ENCODE assay signal across 1 cellular context in genomic region chr2:58046585-58047372, GRCh38.
TF ChIP-seq lines count a peak whose summit lies in the region.

Gene VRK2 (plus strand): TSS chr2:58046806. CDS start chr2:58048832, 2,026 bp downstream.

TF ChIP-seq in HepG2, 621 proteins besides CTCF, POLR2A, EP300 and RAD21 (continued from another document and continues in another):
- TF ChIP-seq, protein P1, sequence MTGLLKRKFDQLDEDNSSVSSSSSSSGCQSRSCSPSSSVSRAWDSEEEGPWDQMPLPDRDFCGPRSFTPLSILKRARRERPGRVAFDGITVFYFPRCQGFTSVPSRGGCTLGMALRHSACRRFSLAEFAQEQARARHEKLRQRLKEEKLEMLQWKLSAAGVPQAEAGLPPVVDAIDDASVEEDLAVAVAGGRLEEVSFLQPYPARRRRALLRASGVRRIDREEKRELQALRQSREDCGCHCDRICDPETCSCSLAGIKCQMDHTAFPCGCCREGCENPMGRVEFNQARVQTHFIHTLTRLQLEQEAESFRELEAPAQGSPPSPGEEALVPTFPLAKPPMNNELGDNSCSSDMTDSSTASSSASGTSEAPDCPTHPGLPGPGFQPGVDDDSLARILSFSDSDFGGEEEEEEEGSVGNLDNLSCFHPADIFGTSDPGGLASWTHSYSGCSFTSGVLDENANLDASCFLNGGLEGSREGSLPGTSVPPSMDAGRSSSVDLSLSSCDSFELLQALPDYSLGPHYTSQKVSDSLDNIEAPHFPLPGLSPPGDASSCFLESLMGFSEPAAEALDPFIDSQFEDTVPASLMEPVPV (CRISPR knock-in tag; IDR thresholded peaks at IDR 0.05) = peak; percentile 90
- TF ChIP-seq NCOA5 (CRISPR knock-in tag; IDR thresholded peaks at IDR 0.05) (no peak), SP140L (CRISPR knock-in tag; IDR thresholded peaks at IDR 0.05; ENCODE audit: borderline replicate concordance) (peak; percentile 77; the same call in 1 of the 2 replicates), MXI1 (IDR thresholded peaks at IDR 0.05; ENCODE audit: borderline replicate concordance, low read depth, low read length) (peak; percentile 20; the same call in 1 of the 3 replicates), ZNF124 (CRISPR knock-in tag; IDR thresholded peaks at IDR 0.05) (peak; percentile 88), NRL (CRISPR knock-in tag; IDR thresholded peaks at IDR 0.05; ENCODE audit: borderline replicate concordance) (peak; percentile 97), ZMYM2 (CRISPR knock-in tag; IDR thresholded peaks at IDR 0.05) (peak; percentile 51; the same call in 1 of the 2 replicates), RNF2 (conservative IDR thresholded peaks at IDR 0.05; ENCODE audit: low read depth) (peak; percentile 96), SETDB1 (CRISPR knock-in tag; IDR thresholded peaks at IDR 0.05; ENCODE audit: borderline replicate concordance) (peak; percentile 94), AHR (CRISPR knock-in tag; IDR thresholded peaks at IDR 0.05) (peak; percentile 85; the same call in 1 of the 2 replicates), ZNF251 (CRISPR knock-in tag; IDR thresholded peaks at IDR 0.05) (no peak), HOXA7 (CRISPR knock-in tag; IDR thresholded peaks at IDR 0.05) (no peak), DMAP1 (CRISPR knock-in tag; IDR thresholded peaks at IDR 0.05) (peak; percentile 84; the same call in 1 of the 2 replicates), ZNF432 (CRISPR knock-in tag; IDR thresholded peaks at IDR 0.05; ENCODE audit: borderline replicate concordance) (peak; percentile 91; the same call in 1 of the 2 replicates), RNF219 (CRISPR knock-in tag; IDR thresholded peaks at IDR 0.05) (peak; percentile 22), PHF20 (CRISPR knock-in tag; IDR thresholded peaks at IDR 0.05) (peak; percentile 82), KDM6A (CRISPR knock-in tag; IDR thresholded peaks at IDR 0.05; ENCODE audit: low read depth) (no peak; the same call in 1 of the 2 replicates), CEBPB (IDR thresholded peaks at IDR 0.05; ENCODE audit: borderline replicate concordance, low read depth, low read length) (no peak), ZNF550 (CRISPR knock-in tag; IDR thresholded peaks at IDR 0.05; ENCODE audit: borderline replicate concordance) (0 out of 2 replicates have a peak, but pooled peaks have one; percentile 61), SPEN (CRISPR knock-in tag; IDR thresholded peaks at IDR 0.05; ENCODE audit: low read depth) (peak; percentile 98), FOXP1 (IDR thresholded peaks at IDR 0.05) (no peak), FOXP1 (CRISPR knock-in tag; IDR thresholded peaks at IDR 0.05) (peak; percentile 44; the same call in 1 of the 2 replicates), HHEX (CRISPR knock-in tag; IDR thresholded peaks at IDR 0.05) (no peak), GABPB1 (CRISPR knock-in tag; IDR thresholded peaks at IDR 0.05) (peak; percentile 85), MZF1 (CRISPR knock-in tag; IDR thresholded peaks at IDR 0.05; ENCODE audit: borderline replicate concordance) (peak; percentile 98), HNRNPUL1 (IDR thresholded peaks at IDR 0.05; ENCODE audit: low read depth, low read length) (no peak), MBNL3 (CRISPR knock-in tag; conservative IDR thresholded peaks at IDR 0.05) (no peak), STAG1 (CRISPR knock-in tag; IDR thresholded peaks at IDR 0.05) (peak; percentile 29; the same call in 1 of the 2 replicates), RAD51 (IDR thresholded peaks at IDR 0.05; ENCODE audit: borderline replicate concordance) (no peak), NR2F6 (IDR thresholded peaks at IDR 0.05) (peak; percentile 85), NR2F6 (CRISPR knock-in tag; IDR thresholded peaks at IDR 0.05) (peak; percentile 90), ZNF292 (CRISPR knock-in tag; IDR thresholded peaks at IDR 0.05; ENCODE audit: borderline replicate concordance, low read depth) (no peak; the same call in 1 of the 2 replicates), IRX3 (CRISPR knock-in tag; IDR thresholded peaks at IDR 0.05; ENCODE audit: borderline replicate concordance, low read depth) (peak; percentile 79), NPAS2 (CRISPR knock-in tag; IDR thresholded peaks at IDR 0.05; ENCODE audit: borderline replicate concordance) (no peak), USF2 (IDR thresholded peaks at IDR 0.05; ENCODE audit: low read depth, low read length) (no peak), USF2 (CRISPR knock-in tag; IDR thresholded peaks at IDR 0.05; ENCODE audit: borderline replicate concordance) (peak; percentile 59; the same call in 1 of the 2 replicates), ZNF512 (CRISPR knock-in tag; IDR thresholded peaks at IDR 0.05) (no peak), SMYD3 (CRISPR knock-in tag; IDR thresholded peaks at IDR 0.05) (0 out of 2 replicates have a peak, but pooled peaks have one; percentile 60), ZNF143 (CRISPR knock-in tag; IDR thresholded peaks at IDR 0.05) (0 out of 2 replicates have a peak, but pooled peaks have one; percentile 46), ZNF10 (CRISPR knock-in tag; IDR thresholded peaks at IDR 0.05; ENCODE audit: borderline replicate concordance, low read depth) (0 out of 2 replicates have a peak, but pooled peaks have one; percentile 77), ZNF235 (CRISPR knock-in tag; IDR thresholded peaks at IDR 0.05; ENCODE audit: borderline replicate concordance) (peak; percentile 93; the same call in 1 of the 2 replicates), ZNF577 (CRISPR knock-in tag; IDR thresholded peaks at IDR 0.05; ENCODE audit: borderline replicate concordance, low read depth) (no peak; the same call in 1 of the 2 replicates), YEATS4 (CRISPR knock-in tag; IDR thresholded peaks at IDR 0.05; ENCODE audit: borderline replicate concordance) (peak; percentile 85), ZNF672 (CRISPR knock-in tag; IDR thresholded peaks at IDR 0.05) (no peak), BRD4 (CRISPR knock-in tag; IDR thresholded peaks at IDR 0.05) (peak; percentile 91), KLF12 (CRISPR knock-in tag; IDR thresholded peaks at IDR 0.05; ENCODE audit: borderline replicate concordance) (peak; percentile 87), RFXANK (CRISPR knock-in tag; IDR thresholded peaks at IDR 0.05) (peak; percentile 45; the same call in 1 of the 2 replicates), ZMYM3 (CRISPR knock-in tag; IDR thresholded peaks at IDR 0.05) (peak; percentile 49; the same call in 1 of the 2 replicates), NFE2L1 (CRISPR knock-in tag; IDR thresholded peaks at IDR 0.05; ENCODE audit: borderline replicate concordance) (peak; percentile 89; the same call in 1 of the 2 replicates), KLF11 (CRISPR knock-in tag; IDR thresholded peaks at IDR 0.05) (0 out of 2 replicates have a peak, but pooled peaks have one; percentile 44), MYC (CRISPR knock-in tag; IDR thresholded peaks at IDR 0.05; ENCODE audit: borderline replicate concordance) (peak; percentile 92), ZNF34 (CRISPR knock-in tag; IDR thresholded peaks at IDR 0.05; ENCODE audit: borderline replicate concordance) (peak; percentile 95), RFX3 (CRISPR knock-in tag; IDR thresholded peaks at IDR 0.05) (no peak), ZNF615 (CRISPR knock-in tag; IDR thresholded peaks at IDR 0.05; ENCODE audit: borderline replicate concordance) (no peak; the same call in none of the 2 replicates), KAT2B (IDR thresholded peaks at IDR 0.05; ENCODE audit: borderline replicate concordance, low read depth, low read length) (no peak), TAF15 (IDR thresholded peaks at IDR 0.05; ENCODE audit: low read depth, low read length, poor library complexity, severe bottlenecking) (peak; percentile 95)
- TF ChIP-seq, protein P2, sequence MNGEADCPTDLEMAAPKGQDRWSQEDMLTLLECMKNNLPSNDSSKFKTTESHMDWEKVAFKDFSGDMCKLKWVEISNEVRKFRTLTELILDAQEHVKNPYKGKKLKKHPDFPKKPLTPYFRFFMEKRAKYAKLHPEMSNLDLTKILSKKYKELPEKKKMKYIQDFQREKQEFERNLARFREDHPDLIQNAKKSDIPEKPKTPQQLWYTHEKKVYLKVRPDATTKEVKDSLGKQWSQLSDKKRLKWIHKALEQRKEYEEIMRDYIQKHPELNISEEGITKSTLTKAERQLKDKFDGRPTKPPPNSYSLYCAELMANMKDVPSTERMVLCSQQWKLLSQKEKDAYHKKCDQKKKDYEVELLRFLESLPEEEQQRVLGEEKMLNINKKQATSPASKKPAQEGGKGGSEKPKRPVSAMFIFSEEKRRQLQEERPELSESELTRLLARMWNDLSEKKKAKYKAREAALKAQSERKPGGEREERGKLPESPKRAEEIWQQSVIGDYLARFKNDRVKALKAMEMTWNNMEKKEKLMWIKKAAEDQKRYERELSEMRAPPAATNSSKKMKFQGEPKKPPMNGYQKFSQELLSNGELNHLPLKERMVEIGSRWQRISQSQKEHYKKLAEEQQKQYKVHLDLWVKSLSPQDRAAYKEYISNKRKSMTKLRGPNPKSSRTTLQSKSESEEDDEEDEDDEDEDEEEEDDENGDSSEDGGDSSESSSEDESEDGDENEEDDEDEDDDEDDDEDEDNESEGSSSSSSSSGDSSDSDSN (CRISPR knock-in tag; IDR thresholded peaks at IDR 0.05) = peak; percentile 100
- TF ChIP-seq, protein P3, sequence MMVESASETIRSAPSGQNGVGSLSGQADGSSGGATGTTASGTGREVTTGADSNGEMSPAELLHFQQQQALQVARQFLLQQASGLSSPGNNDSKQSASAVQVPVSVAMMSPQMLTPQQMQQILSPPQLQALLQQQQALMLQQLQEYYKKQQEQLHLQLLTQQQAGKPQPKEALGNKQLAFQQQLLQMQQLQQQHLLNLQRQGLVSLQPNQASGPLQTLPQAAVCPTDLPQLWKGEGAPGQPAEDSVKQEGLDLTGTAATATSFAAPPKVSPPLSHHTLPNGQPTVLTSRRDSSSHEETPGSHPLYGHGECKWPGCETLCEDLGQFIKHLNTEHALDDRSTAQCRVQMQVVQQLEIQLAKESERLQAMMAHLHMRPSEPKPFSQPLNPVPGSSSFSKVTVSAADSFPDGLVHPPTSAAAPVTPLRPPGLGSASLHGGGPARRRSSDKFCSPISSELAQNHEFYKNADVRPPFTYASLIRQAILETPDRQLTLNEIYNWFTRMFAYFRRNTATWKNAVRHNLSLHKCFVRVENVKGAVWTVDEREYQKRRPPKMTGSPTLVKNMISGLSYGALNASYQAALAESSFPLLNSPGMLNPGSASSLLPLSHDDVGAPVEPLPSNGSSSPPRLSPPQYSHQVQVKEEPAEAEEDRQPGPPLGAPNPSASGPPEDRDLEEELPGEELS (CRISPR knock-in tag; IDR thresholded peaks at IDR 0.05) = peak; percentile 66
- TF ChIP-seq, protein P4, sequence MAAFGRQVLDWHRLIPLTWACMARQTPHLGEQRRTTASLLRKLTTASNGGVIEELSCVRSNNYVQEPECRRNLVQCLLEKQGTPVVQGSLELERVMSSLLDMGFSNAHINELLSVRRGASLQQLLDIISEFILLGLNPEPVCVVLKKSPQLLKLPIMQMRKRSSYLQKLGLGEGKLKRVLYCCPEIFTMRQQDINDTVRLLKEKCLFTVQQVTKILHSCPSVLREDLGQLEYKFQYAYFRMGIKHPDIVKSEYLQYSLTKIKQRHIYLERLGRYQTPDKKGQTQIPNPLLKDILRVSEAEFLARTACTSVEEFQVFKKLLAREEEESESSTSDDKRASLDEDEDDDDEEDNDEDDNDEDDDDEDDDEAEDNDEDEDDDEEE (CRISPR knock-in tag; IDR thresholded peaks at IDR 0.05) = peak; percentile 81; the same call in 1 of the 2 replicates
- TF ChIP-seq, protein P5, sequence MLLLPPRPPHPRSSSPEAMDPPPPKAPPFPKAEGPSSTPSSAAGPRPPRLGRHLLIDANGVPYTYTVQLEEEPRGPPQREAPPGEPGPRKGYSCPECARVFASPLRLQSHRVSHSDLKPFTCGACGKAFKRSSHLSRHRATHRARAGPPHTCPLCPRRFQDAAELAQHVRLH (CRISPR knock-in tag; IDR thresholded peaks at IDR 0.05; ENCODE audit: borderline replicate concordance, low read depth) = peak; percentile 74; the same call in 1 of the 2 replicates
